ENCODE assay signal across 1 cellular context in genomic region chr11:55707029-55707428, GRCh38.
TF ChIP-seq lines count a peak whose summit lies in the region.

No MANE protein-coding gene starts in this region.

TF ChIP-seq in endothelial cell of umbilical vein, 7 proteins besides CTCF, POLR2A, EP300 and RAD21:
- no peak for TF ChIP-seq FOS (IDR thresholded peaks at IDR 0.05; ENCODE audit: borderline replicate concordance, insufficient read depth, low read length)
- TF ChIP-seq EZH2 (IDR thresholded peaks at IDR 0.05; ENCODE audit: borderline replicate concordance, low read depth, low read length, severe bottlenecking), result no peak
- TF ChIP-seq JUN (IDR thresholded peaks at IDR 0.05; ENCODE audit: borderline replicate concordance, insufficient read depth, insufficient read length, low read depth), result no peak
- no peak for TF ChIP-seq POLR2AphosphoS5 (IDR thresholded peaks at IDR 0.05; ENCODE audit: insufficient read depth, low read depth, low read length)
- TF ChIP-seq MYC (IDR thresholded peaks at IDR 0.05; ENCODE audit: low read depth, low read length), result no peak
- no peak for TF ChIP-seq GATA2 (IDR thresholded peaks at IDR 0.05; ENCODE audit: insufficient read depth, insufficient read length, low read depth, low read length)
- TF ChIP-seq MAX (IDR thresholded peaks at IDR 0.05; ENCODE audit: insufficient read depth, insufficient read length), result no peak
TF ChIP-seq in endothelial cell of umbilical vein: peak in this region for 0.
